Comparison of ENCODE assay signal across 9 cellular contexts in genomic region chr3:151538706-151539403, GRCh38.
DNase-seq lines count a peak whose midpoint lies in the region; ATAC-seq and TF ChIP-seq lines count a peak whose summit lies in the region.
"Had no signal": no experiment of that assay in that cellular context is flagged by ENCODE, and none has a peak within 500 bp of the region (broad histone marks: within the 10 kb centered on the region; RNA-seq: fewer than 3 reads in every experiment).

No MANE protein-coding gene starts in this region.

- peak; percentile 87 to 98 for ATAC-seq in gastrocnemius medialis

- no peak for TF ChIP-seq POLR2A in gastrocnemius medialis (IDR thresholded peaks at IDR 0.05)

- intact Hi-C loops in gastrocnemius medialis (cut with DNase I; ENCODE audit: low total_unique reads): loop anchor here (5.0 kb wide), 1 partner anchor 93 kb away; no protein-coding TSS in a partner anchor

- H3K27ac ChIP-seq in cardiac muscle cell: no peak overlapping the region
- H3K27ac ChIP-seq in gastrocnemius medialis: peak overlapping the region; percentile 1 to 69 (median 60)

- H3K4me3 ChIP-seq in HAP-1: no peak overlapping the region
- no peak overlapping the region for H3K4me3 ChIP-seq in cardiac muscle cell
- peak overlapping the region; percentile 24 to 42 (median 34) for H3K4me3 ChIP-seq in gastrocnemius medialis

- H3K36me3 ChIP-seq in HAP-1 (replicated peaks): no peaks in the 10 kb centered on the region
- H3K36me3 ChIP-seq in cardiac muscle cell: no peaks in the 10 kb centered on the region
- no peaks in the 10 kb centered on the region for H3K36me3 ChIP-seq in gastrocnemius medialis

- DNase-seq in HAP-1 (ENCODE audit: low spot score in 2 of 2) (peak; percentile 63 to 89), NOMO-1 treated with dmso at 0.1 percent for 144 hours (lab: John Stamatoyannopoulos, UW; ENCODE audit: unreplicated experiment) (peak; percentile 78), cardiac muscle cell (ENCODE audit: low read depth in 1 of 2, low spot score in 1 of 2) (peak; percentile 26 to 29), gastrocnemius medialis (peak; percentile 26 to 42), NCI-H774 (lab: John Stamatoyannopoulos, UW) (no peak), kidney tubule cell (ENCODE audit: low spot score) (no peak), SHP77 treated with DMSO at 0.1 percent for 48 hours (lab: John Stamatoyannopoulos, UW) (no peak)
- DNase-seq in stimulated activated naive CD4-positive, alpha-beta T cell treated with Interleukin-2 at 50 U/mL for 16 hours (lab: John Stamatoyannopoulos, UW): no peak
- DNase-seq: activated naive CD8-positive, alpha-beta T cell treated with anti-CD3 and anti-CD28 coated beads, Interleukin-2, amount 10 ng/mL, durations not matched to agents 7 days and 5 days had no signal

- in situ Hi-C loops in HAP-1 (cut with MboI; ENCODE audit: low sequenced_read_pairs) (no loop called here), gastrocnemius medialis (cut with MboI; ENCODE audit: low sequenced_read_pairs in 4 of 4) (no loop called here)

- H3K4me1 ChIP-seq in HAP-1 (peaks cover 31% of the 10 kb centered on the region), cardiac muscle cell (ENCODE audit: low read depth) (no peaks in the 10 kb centered on the region), gastrocnemius medialis (peaks cover 5 to 8% of the 10 kb centered on the region in 2 donors)

- no peaks in the 10 kb centered on the region for H3K9me3 ChIP-seq in HAP-1
- no peaks in the 10 kb centered on the region for H3K9me3 ChIP-seq in cardiac muscle cell (ENCODE audit: low read depth)
- no peaks in the 10 kb centered on the region for H3K9me3 ChIP-seq in gastrocnemius medialis

- TF ChIP-seq CTCF in cardiac muscle cell (IDR thresholded peaks at IDR 0.05; ENCODE audit: low read depth, low read length) (no peak), gastrocnemius medialis (IDR thresholded peaks at IDR 0.05 in 4 of 5, conservative IDR thresholded peaks at IDR 0.05 in 1 of 5) (no peak)

- H3K27me3 ChIP-seq in HAP-1 (ENCODE audit: low read depth) (no peaks in the 10 kb centered on the region), cardiac muscle cell (no peaks in the 10 kb centered on the region), gastrocnemius medialis (no peaks in the 10 kb centered on the region)

Comparison
In these comparisons a context has a peak if more than half of its experiments do, and no peak if none do; other contexts are left out.
1. DNase-seq: peak in HAP-1 (2 of 2), NOMO-1 treated with dmso at 0.1 percent for 144 hours (single experiment), cardiac muscle cell (2 of 2) and gastrocnemius medialis (2 of 2); none in NCI-H774 (single experiment), kidney tubule cell (single experiment), SHP77 treated with DMSO at 0.1 percent for 48 hours (single experiment) and stimulated activated naive CD4-positive, alpha-beta T cell treated with Interleukin-2 at 50 U/mL for 16 hours (single experiment).
2. H3K4me3 ChIP-seq: peak in gastrocnemius medialis (4 of 4); none in HAP-1 (single experiment) and cardiac muscle cell (single experiment).